8 cellular contexts compared by ENCODE assay signal in the genomic region with DNA sequence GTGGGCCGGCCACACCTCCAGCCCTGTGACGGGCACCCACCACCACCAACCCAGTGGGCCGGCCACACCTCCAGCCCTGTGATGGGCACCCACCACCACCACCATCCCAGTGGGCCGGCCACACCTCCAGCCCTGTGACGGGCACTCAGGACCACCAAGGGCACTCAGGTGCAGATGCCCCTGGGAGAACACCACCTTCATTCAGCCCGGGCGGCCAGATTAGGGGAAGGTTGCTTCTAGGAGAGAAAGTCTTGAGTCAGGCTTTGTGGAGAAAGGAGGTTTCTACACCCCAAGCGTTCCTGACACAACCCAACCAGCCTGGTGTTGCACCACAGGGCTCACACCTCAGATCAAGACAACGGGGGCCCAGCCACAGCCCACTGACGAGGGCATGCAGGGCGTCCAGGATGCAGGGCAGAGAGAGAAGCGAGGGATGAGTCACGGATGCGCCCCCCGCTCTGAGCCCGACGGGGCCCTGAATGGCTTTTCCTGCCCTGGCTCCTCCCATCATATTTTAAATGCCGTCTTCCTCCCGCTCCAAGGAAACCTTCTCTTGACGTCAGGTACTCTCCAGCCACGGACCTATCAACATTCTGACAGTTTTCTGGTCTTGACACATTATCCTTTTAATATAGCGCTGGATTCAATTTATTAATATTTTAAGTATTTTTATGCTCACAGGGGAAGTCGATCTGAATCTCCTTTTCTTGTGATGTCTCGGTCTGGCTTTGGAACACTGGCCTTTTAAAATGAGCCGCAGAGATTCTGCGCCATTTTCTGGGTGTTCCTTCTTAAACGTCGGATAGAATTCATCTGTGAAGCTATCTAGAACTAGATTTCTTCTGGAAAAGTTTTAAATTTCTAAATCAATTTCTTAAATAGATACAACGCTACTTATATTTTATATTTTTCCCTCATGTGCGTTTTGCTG. TPM values are rescaled to one million over a fixed set of nuclear protein-coding genes. Genes with fewer than 3 reads are reported as not detected.
DNase-seq lines count a peak whose midpoint lies in the region; ATAC-seq and TF ChIP-seq lines count a peak whose summit lies in the region.

No MANE protein-coding gene starts in this region.

- H3K36me3 ChIP-seq in iPS-15b (ENCODE audit: control insufficient read depth, insufficient read depth, low read length), result peaks cover 14% of the 10 kb centered on the region
- H3K36me3 ChIP-seq in gastrocnemius medialis, result no peaks in the 10 kb centered on the region

- peak overlapping the region; percentile 73 to 94 (median 86) for H3K27ac ChIP-seq in gastrocnemius medialis

- H3K27me3 ChIP-seq in iPS-15b (ENCODE audit: control insufficient read depth, insufficient read depth, low read length) (no peaks in the 10 kb centered on the region), gastrocnemius medialis (no peaks in the 10 kb centered on the region)

- intact Hi-C loops in MCF 10A (cut with micrococcal nuclease), result no loop called here
- intact Hi-C loops in gastrocnemius medialis (cut with DNase I; ENCODE audit: low total_unique reads), result loop anchor here (5.0 kb wide), 1 partner anchor 137 kb away; the partner anchor contains the start of genes C21orf58 and PCNT

- in situ Hi-C loops in gastrocnemius medialis (cut with MboI; ENCODE audit: low sequenced_read_pairs in 4 of 4), result no loop called here

- BruUV-seq in MCF 10A (replicated peaks; lab: Mats Ljungman, UMichigan), result no TSS peak

- peaks cover 11% of the 10 kb centered on the region for H3K36me3 Mint-ChIP-seq in MCF 10A (ENCODE audit: insufficient read depth, unreplicated experiment)

- peaks cover 20% of the 10 kb centered on the region for H3K4me1 Mint-ChIP-seq in MCF 10A (ENCODE audit: insufficient read depth, unreplicated experiment)

- peak overlapping the region; percentile 89 for H3K4me3 Mint-ChIP-seq in MCF 10A (ENCODE audit: unreplicated experiment)

- H3K27ac Mint-ChIP-seq in MCF 10A (ENCODE audit: low read depth, unreplicated experiment), result peak overlapping the region; percentile 87

- H3K9me3 Mint-ChIP-seq in MCF 10A (ENCODE audit: unreplicated experiment), result no peaks in the 10 kb centered on the region

- H3K4me1 ChIP-seq in iPS-15b (ENCODE audit: control insufficient read depth, insufficient read depth, low read length) (peaks cover 3% of the 10 kb centered on the region), gastrocnemius medialis (peaks cover 23 to 33% of the 10 kb centered on the region in 2 donors)

- POLR2A ChIA-PET in MCF 10A (lab: Yijun Ruan, JAX), result interaction anchor here (0.8 kb wide), 1 partner anchor 210 kb away, joined by 3 read pairs; no protein-coding TSS in a partner anchor

- ATAC-seq in GM21737 (IDR thresholded peaks at IDR 0.05; ENCODE audit: unreplicated experiment) (peak; percentile 58), gastrocnemius medialis (peak; percentile 27 to 76), GM18517 (IDR thresholded peaks at IDR 0.05; ENCODE audit: unreplicated experiment) (no peak)

- H3K27me3 Mint-ChIP-seq in MCF 10A (ENCODE audit: insufficient read depth, unreplicated experiment), result no peaks in the 10 kb centered on the region

- TF ChIP-seq POLR2A in gastrocnemius medialis (IDR thresholded peaks at IDR 0.05), result peak; percentile 10 to 62

- H3K9ac ChIP-seq in iPS-15b (ENCODE audit: low read depth, low read length), result no peak overlapping the region

- TF ChIP-seq CTCF in MCF 10A (IDR thresholded peaks at IDR 0.05; ENCODE audit: unreplicated experiment), result no peak
- no peak for TF ChIP-seq CTCF in gastrocnemius medialis (IDR thresholded peaks at IDR 0.05 in 4 of 5, conservative IDR thresholded peaks at IDR 0.05 in 1 of 5)

- CTCF ChIA-PET in MCF 10A (lab: Yijun Ruan, JAX), result no interaction called here

- peak overlapping the region; percentile 90 for H3K4me3 ChIP-seq in iPS-15b (ENCODE audit: low read depth, low read length)
- peak overlapping the region; percentile 49 to 66 (median 56) for H3K4me3 ChIP-seq in gastrocnemius medialis

- H3K9me3 ChIP-seq in iPS-15b (ENCODE audit: control insufficient read depth, insufficient read depth, low read length), result no peaks in the 10 kb centered on the region
- H3K9me3 ChIP-seq in gastrocnemius medialis, result no peaks in the 10 kb centered on the region

- DNase-seq in AG20443 (ENCODE audit: low spot score) (peak; percentile 81), NCI-H2081 (lab: John Stamatoyannopoulos, UW) (peak; percentile 72 to 76), UCSD-AML1 (lab: John Stamatoyannopoulos, UW; ENCODE audit: unreplicated experiment) (peak; percentile 67), MCF 10A (ENCODE audit: unreplicated experiment) (peak; percentile 76), gastrocnemius medialis (peak; percentile 48 to 87)

RNA-seq across cellular contexts. Expression of gene SPATC1L, which starts 0.6 kb away (rescaled TPM):
- 10.5 and 11.3 TPM in 2 replicates for total RNA-seq in MCF 10A (2022)
- total RNA-seq in gastrocnemius medialis, result 10 to 100 TPM in 1 of 4 donors, 1 to 10 TPM in 3; 1.5 to 11.9 (median 3.0) TPM

RNA-seq across cellular contexts. Expression of gene FTCD, which starts 29.5 kb away (rescaled TPM):
- total RNA-seq in MCF 10A (2022) (0.20 TPM in 1 of 2 replicates, not detected in the other), gastrocnemius medialis (under 1 TPM in 2 of 4 donors, not detected in 2; 0.33 to 0.95 TPM)

RNA-seq across cellular contexts. Expression of gene LSS, which starts 43.7 kb away (rescaled TPM):
- total RNA-seq in MCF 10A (2022), result 45.5 and 47.5 TPM in 2 replicates
- total RNA-seq in gastrocnemius medialis, result 10 to 100 TPM; 26.4 to 47.2 (median 32.7) TPM
